Comparison of ENCODE assay signal across 8 cellular contexts in the genomic region with DNA sequence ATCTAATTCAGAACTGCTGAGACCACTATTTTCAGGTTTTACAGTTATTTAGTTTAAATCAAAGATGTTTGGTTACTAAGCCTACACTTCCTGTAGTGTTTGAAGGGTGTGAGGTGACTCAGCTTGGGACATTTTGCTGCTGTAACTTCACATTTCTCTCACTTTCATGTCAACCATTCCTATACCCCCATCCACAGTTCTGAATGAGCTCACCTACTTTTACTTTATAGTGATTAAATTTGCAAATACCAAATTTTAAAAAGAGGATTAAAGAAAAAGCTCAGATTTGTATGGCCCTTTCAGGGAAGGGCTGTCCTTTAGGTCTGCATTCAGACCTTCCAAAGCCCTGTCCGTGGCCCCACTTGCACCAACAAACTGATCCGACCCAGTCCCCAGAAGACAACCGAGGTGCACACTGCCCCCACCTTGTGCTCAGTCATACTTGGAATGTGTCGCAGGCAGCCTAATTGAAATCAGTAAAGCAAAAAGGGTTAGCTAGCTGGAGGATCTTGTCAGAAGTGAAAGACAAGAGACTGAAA.
DNase-seq lines count a peak whose midpoint lies in the region; ATAC-seq and TF ChIP-seq lines count a peak whose summit lies in the region.

No MANE protein-coding gene starts in this region.

- H3K79me1 ChIP-seq in mesenchymal stem cell (replicated peaks; ENCODE audit: low read length, poor library complexity, severe bottlenecking) = no peaks in the 10 kb centered on the region

- peak overlapping the region in 1 of 2 experiments; percentile 32 for H3K4ac ChIP-seq in mesenchymal stem cell (ENCODE audit: low read depth in 1 of 2, low read length in 2 of 2)

- H2BK12ac ChIP-seq in mesenchymal stem cell (ENCODE audit: low read length in 2 of 2) = peak overlapping the region in 1 of 2 experiments; percentile 74

- H3K18ac ChIP-seq in mesenchymal stem cell (ENCODE audit: low read depth in 1 of 2, low read length in 2 of 2) = peak overlapping the region; percentile 46 to 77

- H2AFZ ChIP-seq in mesenchymal stem cell (ENCODE audit: low read depth, low read length) = peak overlapping the region; percentile 18

- H2BK5ac ChIP-seq in mesenchymal stem cell (ENCODE audit: low read depth, low read length, poor library complexity, severe bottlenecking) = peak overlapping the region; percentile 24

- H4K8ac ChIP-seq in mesenchymal stem cell (ENCODE audit: low read length) = peak overlapping the region; percentile 95

- no peak overlapping the region for H3K4me3 ChIP-seq in mesenchymal stem cell (ENCODE audit: insufficient read depth in 1 of 2, low read depth in 1 of 2, low read length in 2 of 2)
- H3K4me3 ChIP-seq in right cardiac atrium (ENCODE audit: low read length) = no peak overlapping the region
- H3K4me3 ChIP-seq in uterus = no peak overlapping the region

- peak overlapping the region; percentile 81 for H2BK120ac ChIP-seq in mesenchymal stem cell (ENCODE audit: low read depth, low read length)

- H3K4me1 ChIP-seq in mesenchymal stem cell (ENCODE audit: control insufficient read depth, insufficient read depth, low read depth, low read length) (peaks cover 6% of the 10 kb centered on the region), right cardiac atrium (ENCODE audit: control insufficient read depth, insufficient read depth, low read length) (no peaks in the 10 kb centered on the region), uterus (no peaks in the 10 kb centered on the region)

- no peak overlapping the region for H3K23ac ChIP-seq in mesenchymal stem cell (ENCODE audit: low read length in 2 of 2)

- peak; percentile 74 for DNase-seq in activated effector memory CD4-positive, alpha-beta T cell treated with anti-CD3 and anti-CD28 coated beads, Interleukin-2, amount 50 U/mL, for 16 hours
- DNase-seq in activated effector memory CD4-positive, alpha-beta T cell treated with Interleukin-2 at 50 U/mL for 16 hours = no peak
- peak; percentile 55 for DNase-seq in activated CD4-positive, alpha-beta T cell treated with anti-CD3 and anti-CD28 coated beads for 48 hours
- DNase-seq in mesenchymal stem cell (peak; percentile 73), HT-29 (ENCODE audit: low spot score) (no peak), right cardiac atrium (no peak), uterus (no peak)

- peak overlapping the region; percentile 62 for H3K9ac ChIP-seq in mesenchymal stem cell (ENCODE audit: low read length)

- WGBS in mesenchymal stem cell = 60% methylated on average over 4 of the region's 4 CpGs
- 67% methylated on average over 4 of the region's 4 CpGs for WGBS in right cardiac atrium

- H3K14ac ChIP-seq in mesenchymal stem cell (ENCODE audit: low read length in 2 of 2) = no peak overlapping the region

- peak overlapping the region; percentile 73 for H4K91ac ChIP-seq in mesenchymal stem cell (ENCODE audit: low read length)

- no peak overlapping the region for H2AK5ac ChIP-seq in mesenchymal stem cell (ENCODE audit: low read length, severe bottlenecking)

- H3K4me2 ChIP-seq in mesenchymal stem cell (ENCODE audit: low read length, poor library complexity, severe bottlenecking) = no peak overlapping the region

- ATAC-seq in HG03025 (IDR thresholded peaks at IDR 0.05; ENCODE audit: low FRiP score, unreplicated experiment) (peak; percentile 81), right cardiac atrium (no peak)

- H3K9me3 ChIP-seq in mesenchymal stem cell (ENCODE audit: control insufficient read depth, low read length) (no peaks in the 10 kb centered on the region), right cardiac atrium (ENCODE audit: control insufficient read depth, low read length) (no peaks in the 10 kb centered on the region), uterus (no peaks in the 10 kb centered on the region)

- TF ChIP-seq CTCF in uterus (IDR thresholded peaks at IDR 0.05) = no peak

- no peak overlapping the region for H2BK15ac ChIP-seq in mesenchymal stem cell (ENCODE audit: low read depth, poor library complexity, severe bottlenecking)

- H3K27ac ChIP-seq in mesenchymal stem cell (ENCODE audit: low read length, poor library complexity, severe bottlenecking) (peak overlapping the region; percentile 15), right cardiac atrium (ENCODE audit: low read length) (no peak overlapping the region), uterus (no peak overlapping the region)

- intact Hi-C loops in right cardiac atrium (cut with DNase I) = no loop called here
- intact Hi-C loops in uterus (cut with DNase I; ENCODE audit: low total_unique reads) = no loop called here

- H3K27me3 ChIP-seq in mesenchymal stem cell (ENCODE audit: control insufficient read depth in 1 of 2, insufficient read depth in 1 of 2, low read length in 2 of 2) = no peaks in the 10 kb centered on the region
- H3K27me3 ChIP-seq in right cardiac atrium (ENCODE audit: control insufficient read depth, insufficient read depth) = no peaks in the 10 kb centered on the region
- no peaks in the 10 kb centered on the region for H3K27me3 ChIP-seq in uterus

- no peaks in the 10 kb centered on the region for H3K36me3 ChIP-seq in mesenchymal stem cell (ENCODE audit: control insufficient read depth in 1 of 2, insufficient read depth in 2 of 2, low read depth in 1 of 2, low read length in 2 of 2)
- H3K36me3 ChIP-seq in uterus = no peaks in the 10 kb centered on the region

- TF ChIP-seq POLR2A in uterus (IDR thresholded peaks at IDR 0.05) = no peak

Comparison
In these comparisons a context has a peak if more than half of its experiments do, and no peak if none do; other contexts are left out.
1. DNase-seq: peak in activated effector memory CD4-positive, alpha-beta T cell treated with anti-CD3 and anti-CD28 coated beads, Interleukin-2, amount 50 U/mL, for 16 hours (single experiment), activated CD4-positive, alpha-beta T cell treated with anti-CD3 and anti-CD28 coated beads for 48 hours (single experiment) and mesenchymal stem cell (single experiment); none in activated effector memory CD4-positive, alpha-beta T cell treated with Interleukin-2 at 50 U/mL for 16 hours (single experiment), HT-29 (single experiment), right cardiac atrium (0 of 3) and uterus (0 of 2).